8 cellular contexts compared by ENCODE assay signal in genomic region chr3:51391075-51391565, GRCh38. TPM values are rescaled to one million over a fixed set of nuclear protein-coding genes. Genes with fewer than 3 reads are reported as not detected.
DNase-seq lines count a peak whose midpoint lies in the region; ATAC-seq and TF ChIP-seq lines count a peak whose summit lies in the region.

A gene with protein sequence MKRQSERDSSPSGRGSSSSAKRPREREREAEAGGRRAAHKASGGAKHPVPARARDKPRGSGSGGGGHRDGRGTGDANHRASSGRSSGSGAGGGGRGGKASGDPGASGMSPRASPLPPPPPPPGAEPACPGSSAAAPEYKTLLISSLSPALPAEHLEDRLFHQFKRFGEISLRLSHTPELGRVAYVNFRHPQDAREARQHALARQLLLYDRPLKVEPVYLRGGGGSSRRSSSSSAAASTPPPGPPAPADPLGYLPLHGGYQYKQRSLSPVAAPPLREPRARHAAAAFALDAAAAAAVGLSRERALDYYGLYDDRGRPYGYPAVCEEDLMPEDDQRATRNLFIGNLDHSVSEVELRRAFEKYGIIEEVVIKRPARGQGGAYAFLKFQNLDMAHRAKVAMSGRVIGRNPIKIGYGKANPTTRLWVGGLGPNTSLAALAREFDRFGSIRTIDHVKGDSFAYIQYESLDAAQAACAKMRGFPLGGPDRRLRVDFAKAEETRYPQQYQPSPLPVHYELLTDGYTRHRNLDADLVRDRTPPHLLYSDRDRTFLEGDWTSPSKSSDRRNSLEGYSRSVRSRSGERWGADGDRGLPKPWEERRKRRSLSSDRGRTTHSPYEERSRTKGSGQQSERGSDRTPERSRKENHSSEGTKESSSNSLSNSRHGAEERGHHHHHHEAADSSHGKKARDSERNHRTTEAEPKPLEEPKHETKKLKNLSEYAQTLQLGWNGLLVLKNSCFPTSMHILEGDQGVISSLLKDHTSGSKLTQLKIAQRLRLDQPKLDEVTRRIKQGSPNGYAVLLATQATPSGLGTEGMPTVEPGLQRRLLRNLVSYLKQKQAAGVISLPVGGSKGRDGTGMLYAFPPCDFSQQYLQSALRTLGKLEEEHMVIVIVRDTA (plus strand): TSS chr3:51391285. CDS start chr3:51391400, 115 bp downstream.

- H3K27me3 Mint-ChIP-seq in H9 (ENCODE audit: low read depth), result no peaks in the 10 kb centered on the region; the same call in 1 of the 2 replicates

- H3K4me1 ChIP-seq in H9 (ENCODE audit: insufficient read depth, low read length), result 0 out of 2 replicates have a peak, but pooled peaks cover 6% of the 10 kb centered on the region
- H3K4me1 ChIP-seq in foreskin keratinocyte, result peaks cover 6% of the 10 kb centered on the region
- peaks cover 40% of the 10 kb centered on the region for H3K4me1 ChIP-seq in neuron (ENCODE audit: insufficient read depth, low read length)

- H4K5ac ChIP-seq in H9 (ENCODE audit: insufficient read length, low read depth, low read length), result peak within 1 kb of the TSS; percentile 25

- H2AFZ ChIP-seq in H9 (ENCODE audit: low read length) (no peak within 1 kb of the TSS), neuron (ENCODE audit: low read depth, low read length) (no peak within 1 kb of the TSS)

- peaks cover 45 to 58% of the 10 kb centered on the region in 2 experiments for H3K4me1 Mint-ChIP-seq in H9

- H3K9me3 ChIP-seq in H9 (ENCODE audit: control insufficient read depth, low read depth, low read length) (no peaks in the 10 kb centered on the region), MG63 (no peaks in the 10 kb centered on the region), neuron (ENCODE audit: low read length) (peaks cover 20% of the 10 kb centered on the region)

- H3K27ac ChIP-seq in H9 (ENCODE audit: insufficient read length, low read depth, low read length) (no peak within 1 kb of the TSS), foreskin keratinocyte (peak within 1 kb of the TSS; percentile 97)

- no peak within 1 kb of the TSS for H3K56ac ChIP-seq in H9 (ENCODE audit: insufficient read length, low read depth, low read length)

- peak within 1 kb of the TSS; percentile 40 for H3K4me2 ChIP-seq in H9 (ENCODE audit: insufficient read depth, insufficient read length, low read length)

- peaks cover 62 to 83% (median 77%) of the 10 kb centered on the region in 3 experiments for H3K36me3 Mint-ChIP-seq in H9 (ENCODE audit: insufficient read depth in 1 of 3, low read depth in 3 of 3)

- peak within 1 kb of the TSS; percentile 72 for H3K9ac ChIP-seq in H9 (ENCODE audit: extremely low read depth, insufficient read length, low read length)

- H3K4me3 ChIP-seq in MG63 (peak within 1 kb of the TSS; percentile 58), neuron (ENCODE audit: low read length) (peak within 1 kb of the TSS; percentile 58)

- H3K4ac ChIP-seq in H9 (ENCODE audit: low read depth, low read length), result no peak within 1 kb of the TSS; the same call in 1 of the 2 replicates

- no peak within 1 kb of the TSS; the same call in 1 of the 2 replicates for H2BK15ac ChIP-seq in H9 (ENCODE audit: low read depth, low read length)

- H3K18ac ChIP-seq in H9 (ENCODE audit: insufficient read length, low read depth, low read length), result peak within 1 kb of the TSS; percentile 66

- in situ Hi-C loops in G401 (cut with HindIII; ENCODE audit: low sequenced_read_pairs), result loop anchor here (25.0 kb wide), 1 partner anchor 779 kb away; the partner anchor contains the start of genes CISH and MAPKAPK3

- H3K23me2 ChIP-seq in H9 (ENCODE audit: insufficient read length, low read depth, low read length, poor library complexity, severe bottlenecking), result peaks cover 2% of the 10 kb centered on the region

- H3K14ac ChIP-seq in H9 (ENCODE audit: insufficient read depth, low read length), result peak within 1 kb of the TSS; percentile 75

- H3K79me1 ChIP-seq in H9 (ENCODE audit: insufficient read depth, low read depth, low read length, poor library complexity, severe bottlenecking), result peaks cover 13% of the 10 kb centered on the region

- peak within 1 kb of the TSS; percentile 51 to 93 (median 67); a peak in 4 of 7 replicates for H3K27ac Mint-ChIP-seq in H9

- no peak within 1 kb of the TSS for H3K23ac ChIP-seq in H9 (ENCODE audit: insufficient read length, low read depth, low read length)

- H2BK5ac ChIP-seq in H9 (ENCODE audit: insufficient read length, low read length), result no peak within 1 kb of the TSS

- H3T11ph ChIP-seq in H9 (ENCODE audit: low read length), result no peak within 1 kb of the TSS

- H4K8ac ChIP-seq in H9 (replicated peaks; ENCODE audit: insufficient read length, low read depth, low read length), result no peak within 1 kb of the TSS

- WGBS in H9 (ENCODE audit: extremely low coverage, insufficient read length, low lambda C conversion rate), result no CpG with 5 or more reads among the region's 83 CpGs

- H3K4me3 Mint-ChIP-seq in H9, result peak within 1 kb of the TSS; percentile 80 to 86

- H2AK5ac ChIP-seq in H9 (ENCODE audit: insufficient read length, low read length), result no peak within 1 kb of the TSS

- H3K27me3 ChIP-seq in H9 (ENCODE audit: insufficient read depth, low read length), result no peaks in the 10 kb centered on the region
- H3K27me3 ChIP-seq in MG63, result no peaks in the 10 kb centered on the region
- H3K27me3 ChIP-seq in foreskin keratinocyte, result no peaks in the 10 kb centered on the region
- H3K27me3 ChIP-seq in neuron (ENCODE audit: insufficient read depth, low read length), result no peaks in the 10 kb centered on the region

- peaks cover 24% of the 10 kb centered on the region for H3K79me2 ChIP-seq in H9 (ENCODE audit: insufficient read depth, low read length)

- H3K9me3 Mint-ChIP-seq in H9, result peaks cover 8 to 9% of the 10 kb centered on the region in 2 experiments; a peak in 4 of 5 replicates

- H2BK120ac ChIP-seq in H9 (ENCODE audit: low read depth, low read length, poor library complexity, severe bottlenecking), result no peak within 1 kb of the TSS

- DNase-seq in G401 (ENCODE audit: low spot score) (peak; percentile 94), H9 (peak; percentile 98), MG63 (peak; percentile 95), SIG-M5 treated with dmso at 0.1 percent for 504 hours (lab: John Stamatoyannopoulos, UW; ENCODE audit: unreplicated experiment) (peak; percentile 94), foreskin keratinocyte (peak; percentile 77 to 86)
- DNase-seq in activated gamma-delta T cell treated with anti-CD3 and anti-CD28 coated beads, Interleukin-2, amount 50 U/mL, for 16 hours (ENCODE audit: low read depth), result peak; percentile 96

- no peak within 1 kb of the TSS for H2BK12ac ChIP-seq in H9 (ENCODE audit: insufficient read length, low read depth, low read length)

- peak; percentile 88 for ATAC-seq in foreskin keratinocyte

- no peak within 1 kb of the TSS for H2BK20ac ChIP-seq in H9 (ENCODE audit: low read depth, low read length, poor library complexity, severe bottlenecking)

- TF ChIP-seq CTCF in H9 (conservative IDR thresholded peaks at IDR 0.05), result peak; percentile 94
- peak; percentile 99 for TF ChIP-seq CTCF in foreskin keratinocyte (conservative IDR thresholded peaks at IDR 0.05)
- no peak for TF ChIP-seq CTCF in subcutaneous adipose tissue (IDR thresholded peaks at IDR 0.05; ENCODE audit: low read depth)

- H3K36me3 ChIP-seq in MG63 (peaks cover 62% of the 10 kb centered on the region), neuron (ENCODE audit: insufficient read depth, low read length) (peaks cover 77% of the 10 kb centered on the region)

- no peak within 1 kb of the TSS for H4K91ac ChIP-seq in H9 (ENCODE audit: insufficient read length, low read depth, low read length)

- no peaks in the 10 kb centered on the region for H4K20me1 ChIP-seq in H9 (ENCODE audit: control insufficient read depth, insufficient read depth, insufficient read length)

RNA-seq across cellular contexts. Expression of the gene that starts here (rescaled TPM):
- 48.4 and 52.6 TPM in 2 replicates for total RNA-seq in G401 (2014; rRNA removed; shearing (Covaris generic))
- 61.1 and 61.9 TPM in 2 replicates for total RNA-seq in H9 (2021)
- 24.6 and 25.2 TPM in 2 replicates for total RNA-seq in MG63 (2014; rRNA removed; shearing (Covaris generic); ENCODE audit: low replicate concordance)
- total RNA-seq in foreskin keratinocyte, result 29.5 and 33.2 TPM in 2 replicates
- polyA plus RNA-seq in foreskin keratinocyte, result 18.6 and 20.0 TPM in 2 replicates
- total RNA-seq in subcutaneous adipose tissue, result 10 to 100 TPM; 21.9 to 33.0 (median 25.4) TPM
